Comparison of ENCODE assay signal across 1 cellular context in the genomic region with DNA sequence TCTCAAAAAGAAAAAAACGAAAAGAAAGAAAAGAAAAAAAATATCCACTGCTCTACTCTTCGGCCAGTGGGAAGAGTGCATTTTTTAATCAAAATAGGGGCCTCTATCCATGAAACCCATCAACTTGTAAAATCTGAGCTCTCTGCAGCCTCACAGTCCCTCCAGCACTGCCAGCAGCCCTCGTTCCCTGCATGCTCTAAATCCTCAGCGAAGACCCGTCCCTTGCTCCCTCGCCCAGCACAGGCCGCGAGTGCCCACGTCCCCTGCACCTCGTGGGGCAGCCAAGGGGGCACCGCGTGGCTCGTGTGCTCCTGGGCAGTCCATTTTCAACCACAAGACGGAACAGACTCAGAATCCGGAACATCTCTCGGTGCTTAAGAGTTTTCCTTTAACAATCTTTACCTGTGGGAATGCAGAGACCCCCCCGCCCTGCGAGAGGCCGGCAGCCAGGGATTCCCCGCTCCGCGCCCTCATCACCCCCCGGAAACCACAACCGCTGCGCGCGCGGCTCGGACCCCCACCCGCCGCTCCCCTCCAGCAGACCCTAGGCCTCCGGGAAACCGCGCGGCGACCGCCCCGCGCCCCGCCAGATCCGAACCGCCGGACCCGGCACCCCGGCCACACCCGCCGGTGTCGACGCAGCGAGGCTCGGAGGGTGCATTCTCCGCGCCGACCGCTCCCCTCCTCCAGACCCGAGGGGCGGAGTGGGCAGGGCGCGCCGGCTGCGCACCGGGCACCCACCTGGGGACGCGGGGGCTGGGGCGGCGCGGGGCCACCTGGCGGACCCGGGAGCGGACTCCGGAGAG.
TF ChIP-seq lines count a peak whose summit lies in the region.

No MANE protein-coding gene starts in this region.

TF ChIP-seq in WTC11, 78 proteins besides CTCF, POLR2A, EP300 and RAD21:
- TF ChIP-seq, protein P1, sequence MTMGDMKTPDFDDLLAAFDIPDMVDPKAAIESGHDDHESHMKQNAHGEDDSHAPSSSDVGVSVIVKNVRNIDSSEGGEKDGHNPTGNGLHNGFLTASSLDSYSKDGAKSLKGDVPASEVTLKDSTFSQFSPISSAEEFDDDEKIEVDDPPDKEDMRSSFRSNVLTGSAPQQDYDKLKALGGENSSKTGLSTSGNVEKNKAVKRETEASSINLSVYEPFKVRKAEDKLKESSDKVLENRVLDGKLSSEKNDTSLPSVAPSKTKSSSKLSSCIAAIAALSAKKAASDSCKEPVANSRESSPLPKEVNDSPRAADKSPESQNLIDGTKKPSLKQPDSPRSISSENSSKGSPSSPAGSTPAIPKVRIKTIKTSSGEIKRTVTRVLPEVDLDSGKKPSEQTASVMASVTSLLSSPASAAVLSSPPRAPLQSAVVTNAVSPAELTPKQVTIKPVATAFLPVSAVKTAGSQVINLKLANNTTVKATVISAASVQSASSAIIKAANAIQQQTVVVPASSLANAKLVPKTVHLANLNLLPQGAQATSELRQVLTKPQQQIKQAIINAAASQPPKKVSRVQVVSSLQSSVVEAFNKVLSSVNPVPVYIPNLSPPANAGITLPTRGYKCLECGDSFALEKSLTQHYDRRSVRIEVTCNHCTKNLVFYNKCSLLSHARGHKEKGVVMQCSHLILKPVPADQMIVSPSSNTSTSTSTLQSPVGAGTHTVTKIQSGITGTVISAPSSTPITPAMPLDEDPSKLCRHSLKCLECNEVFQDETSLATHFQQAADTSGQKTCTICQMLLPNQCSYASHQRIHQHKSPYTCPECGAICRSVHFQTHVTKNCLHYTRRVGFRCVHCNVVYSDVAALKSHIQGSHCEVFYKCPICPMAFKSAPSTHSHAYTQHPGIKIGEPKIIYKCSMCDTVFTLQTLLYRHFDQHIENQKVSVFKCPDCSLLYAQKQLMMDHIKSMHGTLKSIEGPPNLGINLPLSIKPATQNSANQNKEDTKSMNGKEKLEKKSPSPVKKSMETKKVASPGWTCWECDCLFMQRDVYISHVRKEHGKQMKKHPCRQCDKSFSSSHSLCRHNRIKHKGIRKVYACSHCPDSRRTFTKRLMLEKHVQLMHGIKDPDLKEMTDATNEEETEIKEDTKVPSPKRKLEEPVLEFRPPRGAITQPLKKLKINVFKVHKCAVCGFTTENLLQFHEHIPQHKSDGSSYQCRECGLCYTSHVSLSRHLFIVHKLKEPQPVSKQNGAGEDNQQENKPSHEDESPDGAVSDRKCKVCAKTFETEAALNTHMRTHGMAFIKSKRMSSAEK (CRISPR knock-in tag; IDR thresholded peaks at IDR 0.05; ENCODE audit: borderline replicate concordance) = no peak
- TF ChIP-seq FOXP1 (CRISPR knock-in tag; IDR thresholded peaks at IDR 0.05; ENCODE audit: borderline replicate concordance) (peak; percentile 62; the same call in 1 of the 2 replicates), CREM (CRISPR knock-in tag; IDR thresholded peaks at IDR 0.05) (no peak), ELF4 (CRISPR knock-in tag; IDR thresholded peaks at IDR 0.05; ENCODE audit: low read depth) (no peak)
- TF ChIP-seq, protein P2, sequence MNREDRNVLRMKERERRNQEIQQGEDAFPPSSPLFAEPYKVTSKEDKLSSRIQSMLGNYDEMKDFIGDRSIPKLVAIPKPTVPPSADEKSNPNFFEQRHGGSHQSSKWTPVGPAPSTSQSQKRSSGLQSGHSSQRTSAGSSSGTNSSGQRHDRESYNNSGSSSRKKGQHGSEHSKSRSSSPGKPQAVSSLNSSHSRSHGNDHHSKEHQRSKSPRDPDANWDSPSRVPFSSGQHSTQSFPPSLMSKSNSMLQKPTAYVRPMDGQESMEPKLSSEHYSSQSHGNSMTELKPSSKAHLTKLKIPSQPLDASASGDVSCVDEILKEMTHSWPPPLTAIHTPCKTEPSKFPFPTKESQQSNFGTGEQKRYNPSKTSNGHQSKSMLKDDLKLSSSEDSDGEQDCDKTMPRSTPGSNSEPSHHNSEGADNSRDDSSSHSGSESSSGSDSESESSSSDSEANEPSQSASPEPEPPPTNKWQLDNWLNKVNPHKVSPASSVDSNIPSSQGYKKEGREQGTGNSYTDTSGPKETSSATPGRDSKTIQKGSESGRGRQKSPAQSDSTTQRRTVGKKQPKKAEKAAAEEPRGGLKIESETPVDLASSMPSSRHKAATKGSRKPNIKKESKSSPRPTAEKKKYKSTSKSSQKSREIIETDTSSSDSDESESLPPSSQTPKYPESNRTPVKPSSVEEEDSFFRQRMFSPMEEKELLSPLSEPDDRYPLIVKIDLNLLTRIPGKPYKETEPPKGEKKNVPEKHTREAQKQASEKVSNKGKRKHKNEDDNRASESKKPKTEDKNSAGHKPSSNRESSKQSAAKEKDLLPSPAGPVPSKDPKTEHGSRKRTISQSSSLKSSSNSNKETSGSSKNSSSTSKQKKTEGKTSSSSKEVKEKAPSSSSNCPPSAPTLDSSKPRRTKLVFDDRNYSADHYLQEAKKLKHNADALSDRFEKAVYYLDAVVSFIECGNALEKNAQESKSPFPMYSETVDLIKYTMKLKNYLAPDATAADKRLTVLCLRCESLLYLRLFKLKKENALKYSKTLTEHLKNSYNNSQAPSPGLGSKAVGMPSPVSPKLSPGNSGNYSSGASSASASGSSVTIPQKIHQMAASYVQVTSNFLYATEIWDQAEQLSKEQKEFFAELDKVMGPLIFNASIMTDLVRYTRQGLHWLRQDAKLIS (CRISPR knock-in tag; IDR thresholded peaks at IDR 0.05; ENCODE audit: borderline replicate concordance) = no peak
- TF ChIP-seq, protein P3, sequence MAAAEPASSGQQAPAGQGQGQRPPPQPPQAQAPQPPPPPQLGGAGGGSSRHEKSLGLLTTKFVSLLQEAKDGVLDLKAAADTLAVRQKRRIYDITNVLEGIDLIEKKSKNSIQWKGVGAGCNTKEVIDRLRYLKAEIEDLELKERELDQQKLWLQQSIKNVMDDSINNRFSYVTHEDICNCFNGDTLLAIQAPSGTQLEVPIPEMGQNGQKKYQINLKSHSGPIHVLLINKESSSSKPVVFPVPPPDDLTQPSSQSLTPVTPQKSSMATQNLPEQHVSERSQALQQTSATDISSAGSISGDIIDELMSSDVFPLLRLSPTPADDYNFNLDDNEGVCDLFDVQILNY (CRISPR knock-in tag; IDR thresholded peaks at IDR 0.05) = peak; percentile 7; the same call in 1 of the 2 replicates
